Comparison of ENCODE assay signal across 1 cellular context in genomic region chr15:58484794-58485600, GRCh38.
TF ChIP-seq lines count a peak whose summit lies in the region.

No MANE protein-coding gene starts in this region.

TF ChIP-seq in HepG2, 621 proteins besides CTCF, POLR2A, EP300 and RAD21 (continued from another document):
- TF ChIP-seq AFF4 (CRISPR knock-in tag; IDR thresholded peaks at IDR 0.05) (no peak), WIZ (CRISPR knock-in tag; IDR thresholded peaks at IDR 0.05) (no peak), CBX1 (IDR thresholded peaks at IDR 0.05; ENCODE audit: low read depth) (no peak), GMEB1 (CRISPR knock-in tag; IDR thresholded peaks at IDR 0.05; ENCODE audit: borderline replicate concordance) (no peak), ZNF749 (CRISPR knock-in tag; IDR thresholded peaks at IDR 0.05; ENCODE audit: borderline replicate concordance) (no peak)
